Comparison of ENCODE assay signal across 14 cellular contexts in the genomic region with DNA sequence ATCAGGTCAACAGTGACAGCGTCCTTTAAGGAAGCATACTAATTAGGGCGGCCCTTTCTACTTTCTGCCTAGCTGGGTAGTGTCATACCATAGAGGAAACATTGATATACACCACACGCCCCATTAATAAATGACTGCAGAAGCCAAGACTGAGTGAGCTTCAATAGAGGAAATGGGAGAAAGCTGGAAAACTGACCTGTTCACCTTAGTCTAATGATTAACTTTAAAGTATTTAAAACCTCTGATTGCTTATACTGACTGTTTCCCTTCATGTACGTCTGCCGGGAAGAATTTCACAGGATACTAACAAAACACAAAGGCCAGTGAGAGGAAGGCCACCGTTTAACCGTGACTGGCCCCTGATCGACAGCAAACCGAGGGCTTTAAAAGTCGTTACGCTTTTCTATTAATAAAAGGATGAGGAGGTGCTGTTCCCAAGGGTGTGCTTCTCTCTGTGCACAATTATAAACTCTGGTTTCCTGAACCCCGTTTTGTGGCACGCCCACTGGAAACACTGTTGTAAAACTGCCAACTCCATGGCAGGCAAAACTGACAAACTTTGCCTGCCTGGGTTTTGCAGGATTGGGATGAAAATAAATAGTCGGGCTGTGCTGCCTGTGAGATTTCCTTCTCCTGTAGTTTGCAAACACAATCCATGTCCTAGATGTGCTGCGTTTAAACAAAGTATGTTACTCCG.
DNase-seq lines count a peak whose midpoint lies in the region; ATAC-seq and TF ChIP-seq lines count a peak whose summit lies in the region.
"Had no signal": no experiment of that assay in that cellular context is flagged by ENCODE, and none has a peak within 500 bp of the region (broad histone marks: within the 10 kb centered on the region; RNA-seq: fewer than 3 reads in every experiment).

No MANE protein-coding gene starts in this region.

- peak overlapping the region; percentile 5 to 35 (median 22) for H3K4me3 Mint-ChIP-seq in nephron
- H3K4me3 Mint-ChIP-seq: H9 had no signal

- intact Hi-C loops in Panc1 (cut with micrococcal nuclease; ENCODE audit: unreplicated experiment) (no loop called here), left ventricle myocardium inferior (cut with micrococcal nuclease) (loop anchor here (10.0 kb wide), 1 partner anchor 138 kb away; a partner anchor contains a TSS), upper lobe of right lung (cut with DNase I) (loop anchor here (10.0 kb wide), 1 partner anchor 1438 kb away; no protein-coding TSS in a partner anchor)

- no peak for ATAC-seq in Panc1
- peak; percentile 58 for ATAC-seq in upper lobe of right lung
- no peak for ATAC-seq in GM18498 (IDR thresholded peaks at IDR 0.05; ENCODE audit: unreplicated experiment)
- ATAC-seq: GM12878 had no signal

- CTCF ChIA-PET in Panc1 (lab: Charles Lee), result no interaction called here

- no peaks in the 10 kb centered on the region for H3K9me3 Mint-ChIP-seq in nephron
- H3K9me3 Mint-ChIP-seq: H9 had no signal

- no TSS peak for BruUV-seq in Panc1 (replicated peaks; lab: Mats Ljungman, UMichigan)

- POLR2A ChIA-PET in Panc1 (lab: Charles Lee), result no interaction called here

- DNase-seq in Panc1 (ENCODE audit: low read depth, low spot score) (no peak), left ventricle myocardium inferior (no peak), upper lobe of right lung (no peak), NCI-H2227 treated with DMSO at 0.1 percent for 48 hours (lab: John Stamatoyannopoulos, UW) (no peak), brain microvascular endothelial cell (no peak)
- DNase-seq: activated CD4-positive, alpha-beta T cell treated with anti-CD3 and anti-CD28 coated beads, Interleukin-2, amount 50 U/mL, for 48 hours; activated naive CD4-positive, alpha-beta T cell; cerebellar nuclear complex; H9; NCI-H1694 treated with DMSO at 0.1 percent for 48 hours; stimulated activated CD4-positive, alpha-beta T cell treated with anti-CD3 and anti-CD28 coated beads, Interleukin-15, amount 100 ng/mL, for 24 hours had no signal

- peaks cover 68% of the 10 kb centered on the region for H3K36me3 Mint-ChIP-seq in nephron (ENCODE audit: low read depth)

- H3K36me3 ChIP-seq in Panc1 (ENCODE audit: control insufficient read depth, insufficient read depth, low read length) (no peaks in the 10 kb centered on the region; the same call in 1 of the 2 replicates), left ventricle myocardium inferior (peaks cover 76% of the 10 kb centered on the region), upper lobe of right lung (peaks cover 36% of the 10 kb centered on the region), brain microvascular endothelial cell (replicated peaks) (peaks cover 56% of the 10 kb centered on the region)

- H3K4me1 ChIP-seq in Panc1 (ENCODE audit: control insufficient read depth, insufficient read depth, low read length), result peaks cover 67% of the 10 kb centered on the region
- peaks cover 92% of the 10 kb centered on the region for H3K4me1 ChIP-seq in left ventricle myocardium inferior
- H3K4me1 ChIP-seq in upper lobe of right lung, result peaks cover 49% of the 10 kb centered on the region

- peaks cover 5% of the 10 kb centered on the region for H3K27me3 Mint-ChIP-seq in nephron (ENCODE audit: low read depth)

- H3K9me3 ChIP-seq in Panc1 (ENCODE audit: control insufficient read depth, insufficient read depth, low read depth, low read length), result no peaks in the 10 kb centered on the region
- H3K9me3 ChIP-seq in left ventricle myocardium inferior (replicated peaks), result no peaks in the 10 kb centered on the region
- no peaks in the 10 kb centered on the region for H3K9me3 ChIP-seq in upper lobe of right lung

- H3K4me1 Mint-ChIP-seq in nephron, result peaks cover 56% of the 10 kb centered on the region

- H3K27me3 ChIP-seq in Panc1 (ENCODE audit: control insufficient read depth, insufficient read depth, low read length) (no peaks in the 10 kb centered on the region), left ventricle myocardium inferior (ENCODE audit: low read depth) (no peaks in the 10 kb centered on the region), upper lobe of right lung (no peaks in the 10 kb centered on the region), brain microvascular endothelial cell (replicated peaks) (no peaks in the 10 kb centered on the region)

- H3K27ac ChIP-seq in Panc1 (ENCODE audit: low read length) (peak overlapping the region; percentile 92), left ventricle myocardium inferior (replicated peaks) (peak overlapping the region; percentile 83), upper lobe of right lung (peak overlapping the region; percentile 55), brain microvascular endothelial cell (no peak overlapping the region)

- H3K4me3 ChIP-seq in Panc1 (ENCODE audit: low read depth in 2 of 2, low read length in 2 of 2), result no peak overlapping the region
- H3K4me3 ChIP-seq in left ventricle myocardium inferior, result peak overlapping the region; percentile 44
- H3K4me3 ChIP-seq in upper lobe of right lung, result peak overlapping the region; percentile 6
- no peak overlapping the region for H3K4me3 ChIP-seq in brain microvascular endothelial cell (ENCODE audit: low read depth, low read length)
- H3K4me3 ChIP-seq: GM12878 had no signal

- in situ Hi-C loops in Panc1 (cut with HindIII; ENCODE audit: low pct_unique_long_range_greater_than_20kb, low sequenced_read_pairs), result no loop called here
- in situ Hi-C loops in brain microvascular endothelial cell (cut with HindIII; ENCODE audit: low pct_ligation_motif_present, low sequenced_read_pairs), result no loop called here

- peak overlapping the region; percentile 90 to 96 (median 93) for H3K27ac Mint-ChIP-seq in nephron
- H3K27ac Mint-ChIP-seq: H9 had no signal

- no peak for TF ChIP-seq CTCF in Panc1 (IDR thresholded peaks at IDR 0.05)
- no peak for TF ChIP-seq CTCF in left ventricle myocardium inferior (IDR thresholded peaks at IDR 0.05; ENCODE audit: borderline replicate concordance)
- no peak for TF ChIP-seq CTCF in nephron (IDR thresholded peaks at IDR 0.05; ENCODE audit: unreplicated experiment in 3 of 3)
- no peak for TF ChIP-seq CTCF in upper lobe of right lung (IDR thresholded peaks at IDR 0.05)
- no peak for TF ChIP-seq CTCF in brain microvascular endothelial cell (IDR thresholded peaks at IDR 0.05; ENCODE audit: low read depth, low read length, missing control alignments)

Comparison
In these comparisons a context has a peak if more than half of its experiments do, and no peak if none do; other contexts are left out.
1. H3K4me3 ChIP-seq: peak in left ventricle myocardium inferior (single experiment) and upper lobe of right lung (single experiment); none in Panc1 (0 of 2) and brain microvascular endothelial cell (single experiment).